In genomic region chrX:150032742-150033141, GRCh38 we compare ENCODE assay signal across 12 cellular contexts.
DNase-seq lines count a peak whose midpoint lies in the region; ATAC-seq and TF ChIP-seq lines count a peak whose summit lies in the region.
"Had no signal": no experiment of that assay in that cellular context is flagged by ENCODE, and none has a peak within 500 bp of the region (broad histone marks: within the 10 kb centered on the region; RNA-seq: fewer than 3 reads in every experiment).

No MANE protein-coding gene starts in this region.

- peak; percentile 43 for ATAC-seq in left colon
- ATAC-seq in stimulated activated naive CD8-positive, alpha-beta T cell treated with anti-CD3 and anti-CD28 coated beads, Interleukin-15, Interleukin-2, amounts not matched to agents 100 U/mL and 50 U/mL, for 24 hours = no peak

- H3K4me3 Mint-ChIP-seq in HFFc6 = peak overlapping the region; percentile 71

- H3K27ac Mint-ChIP-seq in HFFc6 = peak overlapping the region; percentile 93

- no peaks in the 10 kb centered on the region for H3K27me3 Mint-ChIP-seq in HFFc6 (ENCODE audit: insufficient read depth)

- peaks cover 54% of the 10 kb centered on the region for H3K4me1 Mint-ChIP-seq in HFFc6 (ENCODE audit: low read depth)

- DNase-seq in DMS153 treated with DMSO at 0.1 percent for 48 hours (lab: John Stamatoyannopoulos, UW; ENCODE audit: unreplicated experiment) = peak; percentile 69
- peak; percentile 80 for DNase-seq in HFFc6
- DNase-seq in amniotic epithelial cell (ENCODE audit: low read depth) = peak; percentile 51
- DNase-seq in left colon = no peak
- no peak for DNase-seq in activated CD8-positive, alpha-beta memory T cell treated with anti-CD3 and anti-CD28 coated beads, Interleukin-2, amount 50 U/mL, for 4 hours
- DNase-seq in GM19240 (ENCODE audit: insufficient read length, low spot score) = no peak
- no peak for DNase-seq in activated CD8-positive, alpha-beta memory T cell treated with anti-CD3 and anti-CD28 coated beads, Interleukin-2, amount 50 U/mL, for 48 hours
- no peak for DNase-seq in stimulated activated naive CD8-positive, alpha-beta T cell treated with anti-CD3 and anti-CD28 coated beads, Interleukin-15, Interleukin-2, amounts not matched to agents 100 U/mL and 50 U/mL, for 24 hours
- DNase-seq: activated CD8-positive, alpha-beta memory T cell treated with anti-CD3 and anti-CD28 coated beads for 24 hours; esophagus squamous epithelium; mesendoderm; uterus had no signal

- peaks cover 4% of the 10 kb centered on the region for H3K9me3 Mint-ChIP-seq in HFFc6

- TF ChIP-seq CTCF in HFFc6 (IDR thresholded peaks at IDR 0.05) = no peak

- peaks cover 19% of the 10 kb centered on the region for H3K36me3 Mint-ChIP-seq in HFFc6 (ENCODE audit: low read depth)

- intact Hi-C loops in left colon (cut with DNase I, micrococcal nuclease) = no loop called here

Comparison
In these comparisons a context has a peak if more than half of its experiments do, and no peak if none do; other contexts are left out.
1. DNase-seq: peak in DMS153 treated with DMSO at 0.1 percent for 48 hours (single experiment), HFFc6 (single experiment) and amniotic epithelial cell (single experiment); none in left colon (0 of 2), activated CD8-positive, alpha-beta memory T cell treated with anti-CD3 and anti-CD28 coated beads, Interleukin-2, amount 50 U/mL, for 4 hours (single experiment), GM19240 (single experiment), activated CD8-positive, alpha-beta memory T cell treated with anti-CD3 and anti-CD28 coated beads, Interleukin-2, amount 50 U/mL, for 48 hours (single experiment) and stimulated activated naive CD8-positive, alpha-beta T cell treated with anti-CD3 and anti-CD28 coated beads, Interleukin-15, Interleukin-2, amounts not matched to agents 100 U/mL and 50 U/mL, for 24 hours (single experiment).